In genomic region chr10:68271104-68271882, GRCh38 we compare ENCODE assay signal across 1 cellular context.
TF ChIP-seq lines count a peak whose summit lies in the region.

No MANE protein-coding gene starts in this region.

TF ChIP-seq in K562, 482 proteins besides CTCF, POLR2A, EP300 and RAD21 (continued from another document):
- TF ChIP-seq ZNF407 (IDR thresholded peaks at IDR 0.05; ENCODE audit: low read depth) (no peak), ATF1 (CRISPR knock-in tag; IDR thresholded peaks at IDR 0.05) (no peak), ATF1 (tag; IDR thresholded peaks at IDR 0.05) (no peak), ZBTB12 (CRISPR knock-in tag; IDR thresholded peaks at IDR 0.05) (no peak), KAT8 (IDR thresholded peaks at IDR 0.05; ENCODE audit: low read depth) (no peak), TAL1 (IDR thresholded peaks at IDR 0.05) (peak; percentile 71), DPF2 (IDR thresholded peaks at IDR 0.05) (no peak), RNF2 (IDR thresholded peaks at IDR 0.05) (no peak), NCOR1 (IDR thresholded peaks at IDR 0.05) (peak; percentile 59; the same call in 1 of the 2 replicates), TRIM24 (IDR thresholded peaks at IDR 0.05) (peak in 1 of 2 experiments; percentile 11; a peak in 1 of 4 replicates), GABPB1 (CRISPR knock-in tag; IDR thresholded peaks at IDR 0.05) (no peak), ARID1B (IDR thresholded peaks at IDR 0.05) (0 out of 2 replicates have a peak, but pooled peaks have one; percentile 35), NKRF (IDR thresholded peaks at IDR 0.05; ENCODE audit: borderline replicate concordance) (no peak)
